8 cellular contexts compared by ENCODE assay signal in genomic region chr1:84143796-84144565, GRCh38. TPM values are rescaled to one million over a fixed set of nuclear protein-coding genes. Genes with fewer than 3 reads are reported as not detected.
DNase-seq lines count a peak whose midpoint lies in the region; ATAC-seq and TF ChIP-seq lines count a peak whose summit lies in the region.

TSS of gene PRKACB (plus strand) at chr1:84144271. CDS start at chr1:84144362, 91 bp downstream.

- peak within 1 kb of the TSS; percentile 89 for H3K4me2 ChIP-seq in OCI-LY1 (ENCODE audit: low read length)

- peak within 1 kb of the TSS; percentile 62; the same call in 1 of the 2 replicates for H2AFZ ChIP-seq in OCI-LY1 (ENCODE audit: low read length)

- WGBS in urinary bladder, result 73% methylated on average over 2 of the region's 2 CpGs

- H3K27me3 ChIP-seq in OCI-LY1 (ENCODE audit: insufficient read depth, low read length), result no peaks in the 10 kb centered on the region

- no peaks in the 10 kb centered on the region for H3K9me2 ChIP-seq in OCI-LY1 (ENCODE audit: low read depth, low read length)

- peaks cover 31% of the 10 kb centered on the region for H3K4me1 Mint-ChIP-seq in activated CD8-positive, alpha-beta memory T cell treated with anti-CD3 and anti-CD28 coated beads, Interleukin-2, amount 10 ng/mL, durations not matched to agents 7 days and 5 days
- peaks cover 13% of the 10 kb centered on the region for H3K4me1 Mint-ChIP-seq in memory B cell

- H3K4me3 ChIP-seq in OCI-LY1 (ENCODE audit: low read depth, low read length, poor library complexity, severe bottlenecking), result peak within 1 kb of the TSS; percentile 96
- H3K4me3 ChIP-seq in urinary bladder (ENCODE audit: low read depth, low read length), result no peak within 1 kb of the TSS

- H3K9me3 Mint-ChIP-seq in activated CD8-positive, alpha-beta memory T cell treated with anti-CD3 and anti-CD28 coated beads, Interleukin-2, amount 10 ng/mL, durations not matched to agents 7 days and 5 days (ENCODE audit: low read depth), result no peaks in the 10 kb centered on the region
- no peaks in the 10 kb centered on the region for H3K9me3 Mint-ChIP-seq in memory B cell

- peaks cover 51% of the 10 kb centered on the region for H3K4me1 ChIP-seq in OCI-LY1 (ENCODE audit: insufficient read depth, low read length, severe bottlenecking)
- H3K4me1 ChIP-seq in urinary bladder (ENCODE audit: insufficient read depth), result no peaks in the 10 kb centered on the region

- H3K27ac ChIP-seq in OCI-LY1 (ENCODE audit: low read depth, low read length, poor library complexity, severe bottlenecking) (peak within 1 kb of the TSS; percentile 98), urinary bladder (ENCODE audit: low read depth) (peak within 1 kb of the TSS; percentile 50)

- no peaks in the 10 kb centered on the region for H3K27me3 Mint-ChIP-seq in activated CD8-positive, alpha-beta memory T cell treated with anti-CD3 and anti-CD28 coated beads, Interleukin-2, amount 10 ng/mL, durations not matched to agents 7 days and 5 days
- H3K27me3 Mint-ChIP-seq in memory B cell, result no peaks in the 10 kb centered on the region

- DNase-seq in activated CD8-positive, alpha-beta memory T cell treated with anti-CD3 and anti-CD28 coated beads, Interleukin-2, amount 10 ng/mL, durations not matched to agents 7 days and 5 days, result no peak
- DNase-seq in activated CD8-positive, alpha-beta memory T cell treated with anti-CD3 and anti-CD28 coated beads, Interleukin-2, amount 50 U/mL, for 4 hours, result no peak
- no peak for DNase-seq in cerebellum (ENCODE audit: low spot score)
- peak in 1 of 2 donors; percentile 23 for DNase-seq in memory B cell (ENCODE audit: low spot score in 2 of 2)
- no peak for DNase-seq in iPS-NIHi11 (ENCODE audit: low spot score)

- no peaks in the 10 kb centered on the region for H4K20me1 ChIP-seq in OCI-LY1 (ENCODE audit: insufficient read depth, low read length)

- peaks cover under 1% of the 10 kb centered on the region; the same call in 1 of the 2 replicates for H3K9me3 ChIP-seq in OCI-LY1 (ENCODE audit: low read length)

- peak within 1 kb of the TSS; percentile 99 for H3K27ac Mint-ChIP-seq in activated CD8-positive, alpha-beta memory T cell treated with anti-CD3 and anti-CD28 coated beads, Interleukin-2, amount 10 ng/mL, durations not matched to agents 7 days and 5 days
- peak within 1 kb of the TSS; percentile 97 for H3K27ac Mint-ChIP-seq in memory B cell

- CTCF ChIA-PET in activated CD8-positive, alpha-beta memory T cell treated with anti-CD3 and anti-CD28 coated beads, Interleukin-2, amount 10 ng/mL, durations not matched to agents 7 days and 5 days (lab: Charles Lee), result interaction anchor here (0.9 to 3.6 kb wide), 17 partner anchors 9 to 1115 kb away, joined by 3 to 50 read pairs (median 4); partner anchors contain the start of genes C1orf52, GNG5, SAMD13 and SPATA1

- H3F3A ChIP-seq in OCI-LY1 (ENCODE audit: insufficient read depth, low read length), result no peaks in the 10 kb centered on the region

- no peak for TF ChIP-seq CTCF in OCI-LY1 (IDR thresholded peaks at IDR 0.05; ENCODE audit: low read length)

- peaks cover 8% of the 10 kb centered on the region for H3K36me3 Mint-ChIP-seq in activated CD8-positive, alpha-beta memory T cell treated with anti-CD3 and anti-CD28 coated beads, Interleukin-2, amount 10 ng/mL, durations not matched to agents 7 days and 5 days
- H3K36me3 Mint-ChIP-seq in memory B cell, result peaks cover under 1% of the 10 kb centered on the region

- ATAC-seq in activated CD8-positive, alpha-beta memory T cell treated with anti-CD3 and anti-CD28 coated beads, Interleukin-2, amount 10 ng/mL, durations not matched to agents 7 days and 5 days, result peak; percentile 90
- ATAC-seq in HG02763 (IDR thresholded peaks at IDR 0.05; ENCODE audit: unreplicated experiment) (peak; percentile 94), memory B cell (ENCODE audit: low read depth) (peak; percentile 89)

- H3K79me2 ChIP-seq in OCI-LY1 (ENCODE audit: insufficient read depth, low read length), result peaks cover 47% of the 10 kb centered on the region

- H3K9ac ChIP-seq in OCI-LY1 (ENCODE audit: low read length), result peak within 1 kb of the TSS; percentile 89

- peak within 1 kb of the TSS; percentile 90 for H3K4me3 Mint-ChIP-seq in activated CD8-positive, alpha-beta memory T cell treated with anti-CD3 and anti-CD28 coated beads, Interleukin-2, amount 10 ng/mL, durations not matched to agents 7 days and 5 days
- H3K4me3 Mint-ChIP-seq in memory B cell, result peak within 1 kb of the TSS; percentile 92

- H3K36me3 ChIP-seq in OCI-LY1 (ENCODE audit: insufficient read depth, low read length) (peaks cover 11% of the 10 kb centered on the region), urinary bladder (ENCODE audit: insufficient read depth) (no peaks in the 10 kb centered on the region)

RNA-seq across cellular contexts. Expression of gene PRKACB, which starts in this region (rescaled TPM):
- total RNA-seq in activated CD8-positive, alpha-beta memory T cell treated with anti-CD3 and anti-CD28 coated beads, Interleukin-2, amount 10 ng/mL, durations not matched to agents 7 days and 5 days, result 10 to 100 TPM; 68.8 to 69.1 TPM
- total RNA-seq in cerebellum (210 TPM), urinary bladder (107 TPM)
- 33.5 TPM for polyA plus RNA-seq in urinary bladder
